In the genomic region with DNA sequence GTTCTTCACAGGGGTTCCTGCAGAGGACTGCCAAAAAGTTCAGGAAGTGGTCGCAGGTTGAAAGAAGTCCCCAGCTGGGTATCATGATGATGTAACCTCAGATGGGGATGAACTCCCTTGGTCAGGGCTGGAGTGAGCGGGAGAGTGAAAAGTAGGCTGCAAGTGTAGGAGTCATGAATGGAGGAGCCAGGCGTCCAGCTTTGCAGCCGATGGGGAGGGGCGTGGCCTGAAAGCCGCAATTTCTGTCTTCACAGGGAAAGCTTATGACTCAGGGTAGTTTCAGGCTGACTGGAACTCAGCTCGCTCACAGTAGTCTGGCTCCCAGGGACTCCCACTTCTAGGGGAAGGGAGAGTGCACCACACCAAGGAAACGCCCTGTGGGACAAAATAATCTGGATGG, we compare ENCODE assay signal across 16 cellular contexts.
DNase-seq lines count a peak whose midpoint lies in the region; ATAC-seq, FAIRE-seq and TF ChIP-seq lines count a peak whose summit lies in the region.
"Had no signal": no experiment of that assay in that cellular context is flagged by ENCODE, and none has a peak within 500 bp of the region (broad histone marks: within the 10 kb centered on the region; RNA-seq: fewer than 3 reads in every experiment).

No MANE protein-coding gene starts in this region.

- H3K27me3 ChIP-seq in mammary epithelial cell (ENCODE audit: insufficient read depth, low read length) (peaks cover 2% of the 10 kb centered on the region), bronchial epithelial cell (ENCODE audit: control insufficient read depth, insufficient read depth, low read length) (no peaks in the 10 kb centered on the region)
- H3K27me3 ChIP-seq: BLaER1 had no signal

- peaks cover 4% of the 10 kb centered on the region for H3K9me3 ChIP-seq in mammary epithelial cell (replicated peaks; ENCODE audit: insufficient read depth, low read length)

- no peaks in the 10 kb centered on the region for H3K79me2 ChIP-seq in mammary epithelial cell (ENCODE audit: insufficient read depth, low read length)

- no peak overlapping the region for H3K27ac Mint-ChIP-seq in MCF 10A (ENCODE audit: low read depth, unreplicated experiment)

- POLR2A ChIA-PET in MCF 10A (lab: Yijun Ruan, JAX), result interaction anchor here (0.6 to 0.7 kb wide), 2 partner anchors 116 to 1497 kb away, joined by 3 read pairs; no protein-coding TSS in a partner anchor

- H3K4me3 Mint-ChIP-seq in MCF 10A (ENCODE audit: unreplicated experiment), result no peak overlapping the region
- H3K4me3 Mint-ChIP-seq: neural crest cell had no signal

- H3K4me3 ChIP-seq in mammary epithelial cell (replicated peaks in 1 of 3; ENCODE audit: insufficient read depth in 1 of 3, low read depth in 2 of 3, low read length in 3 of 3) (no peak overlapping the region), bronchial epithelial cell (ENCODE audit: low read depth, low read length) (no peak overlapping the region)
- H3K4me3 ChIP-seq: BLaER1 had no signal

- peak; percentile 83 for DNase-seq in MCF 10A (ENCODE audit: unreplicated experiment)
- no peak for DNase-seq in mammary epithelial cell
- DNase-seq in NCI-H226, result peak; percentile 92
- DNase-seq in bronchial epithelial cell (ENCODE audit: low read depth), result peak; percentile 17
- DNase-seq in stimulated activated CD8-positive, alpha-beta memory T cell treated with anti-CD3 and anti-CD28 coated beads, Interleukin-2, amount 100 ng/mL, for 48 hours (ENCODE audit: low read depth in 2 of 2), result peak; percentile 1 to 8
- no peak for DNase-seq in NCI-H1417 treated with DMSO at 0.1 percent for 48 hours (lab: John Stamatoyannopoulos, UW)
- DNase-seq in C1 segment of cervical spinal cord (lab: John Stamatoyannopoulos, UW), result no peak
- DNase-seq: cortex of kidney, GDM1, left colon, MM.1S, NCI-H446, small intestine had no signal

- H2AFZ ChIP-seq in mammary epithelial cell (ENCODE audit: low read depth, low read length), result no peak overlapping the region

- H3K4me2 ChIP-seq in mammary epithelial cell (ENCODE audit: insufficient read depth, low read depth, low read length), result no peak overlapping the region
- H3K4me2 ChIP-seq: BLaER1 had no signal

- no peaks in the 10 kb centered on the region for H4K20me1 ChIP-seq in mammary epithelial cell (ENCODE audit: insufficient read depth, low read length)
- H4K20me1 ChIP-seq: BLaER1 had no signal

- TF ChIP-seq POLR2A in GM18505 (IDR thresholded peaks at IDR 0.05; ENCODE audit: borderline replicate concordance, extremely low read depth, insufficient read depth, insufficient read length), result no peak

- no peak overlapping the region for H3K9ac ChIP-seq in mammary epithelial cell (ENCODE audit: insufficient read depth, low read length)
- H3K9ac ChIP-seq: BLaER1 had no signal

- no peak for ATAC-seq in GM18505 (IDR thresholded peaks at IDR 0.05; ENCODE audit: unreplicated experiment)
- ATAC-seq: left colon had no signal

- intact Hi-C loops in MCF 10A (cut with micrococcal nuclease) (no loop called here), mammary epithelial cell (cut with micrococcal nuclease) (no loop called here)

- 38% methylated on average over 2 of the region's 8 CpGs for WGBS in mammary epithelial cell (ENCODE audit: low coverage, missing lambda C conversion rate)

- H3K36me3 ChIP-seq in mammary epithelial cell (ENCODE audit: insufficient read depth, low read length), result no peaks in the 10 kb centered on the region
- H3K36me3 ChIP-seq in bronchial epithelial cell (ENCODE audit: control insufficient read depth, insufficient read depth, low read length), result no peaks in the 10 kb centered on the region
- H3K36me3 ChIP-seq: BLaER1 had no signal

- no peak for FAIRE-seq in bronchial epithelial cell (lab: Jason Lieb, UNC)
- FAIRE-seq: small intestine had no signal

- BruUV-seq in MCF 10A (replicated peaks; lab: Mats Ljungman, UMichigan) (no TSS peak), mammary epithelial cell (replicated peaks; lab: Mats Ljungman, UMichigan) (no TSS peak)

- H3K27ac ChIP-seq in mammary epithelial cell (ENCODE audit: insufficient read depth, low read depth, low read length), result no peak overlapping the region
- H3K27ac ChIP-seq: BLaER1 had no signal

- H3K27me3 Mint-ChIP-seq in MCF 10A (ENCODE audit: insufficient read depth, unreplicated experiment), result no peaks in the 10 kb centered on the region

- H3K4me1 ChIP-seq in mammary epithelial cell (ENCODE audit: insufficient read depth, low read length), result no peaks in the 10 kb centered on the region
- H3K4me1 ChIP-seq: BLaER1 had no signal

- H3K36me3 Mint-ChIP-seq in MCF 10A (ENCODE audit: insufficient read depth, unreplicated experiment), result no peaks in the 10 kb centered on the region

- CTCF ChIA-PET in MCF 10A (lab: Yijun Ruan, JAX), result interaction anchor here (0.6 kb wide), 1 partner anchor 527 kb away, joined by 3 read pairs; no protein-coding TSS in a partner anchor
- CTCF ChIA-PET in mammary epithelial cell (lab: Charles Lee; ENCODE audit: low non-redundant PET), result no interaction called here

- TF ChIP-seq CTCF in MCF 10A (IDR thresholded peaks at IDR 0.05; ENCODE audit: unreplicated experiment), result no peak
- no peak for TF ChIP-seq CTCF in mammary epithelial cell (conservative IDR thresholded peaks at IDR 0.05 in 1 of 2, IDR thresholded peaks at IDR 0.05 in 1 of 2; ENCODE audit: extremely low read depth in 1 of 2, insufficient read depth in 1 of 2, low read depth in 1 of 2, low read length in 2 of 2)
- TF ChIP-seq CTCF in bronchial epithelial cell (IDR thresholded peaks at IDR 0.05; ENCODE audit: insufficient read depth, low read length, severe bottlenecking), result no peak

- in situ Hi-C loops in mammary epithelial cell (cut with MboI; ENCODE audit: low sequenced_read_pairs in 2 of 2), result no loop called here

- H3K4me1 Mint-ChIP-seq in MCF 10A (ENCODE audit: insufficient read depth, unreplicated experiment), result peaks cover 14% of the 10 kb centered on the region

- H3K9me3 Mint-ChIP-seq in MCF 10A (ENCODE audit: unreplicated experiment), result no peaks in the 10 kb centered on the region

- dilution Hi-C loops in mammary epithelial cell (cut with HindIII; ENCODE audit: low sequenced_read_pairs), result no loop called here

Comparison
In these comparisons a context has a peak if more than half of its experiments do, and no peak if none do; other contexts are left out.
1. DNase-seq: peak in MCF 10A (single experiment), NCI-H226 (single experiment), bronchial epithelial cell (single experiment) and stimulated activated CD8-positive, alpha-beta memory T cell treated with anti-CD3 and anti-CD28 coated beads, Interleukin-2, amount 100 ng/mL, for 48 hours (2 of 2); none in mammary epithelial cell (single experiment), NCI-H1417 treated with DMSO at 0.1 percent for 48 hours (single experiment) and C1 segment of cervical spinal cord (0 of 14).